22 cellular contexts compared by ENCODE assay signal in the genomic region with DNA sequence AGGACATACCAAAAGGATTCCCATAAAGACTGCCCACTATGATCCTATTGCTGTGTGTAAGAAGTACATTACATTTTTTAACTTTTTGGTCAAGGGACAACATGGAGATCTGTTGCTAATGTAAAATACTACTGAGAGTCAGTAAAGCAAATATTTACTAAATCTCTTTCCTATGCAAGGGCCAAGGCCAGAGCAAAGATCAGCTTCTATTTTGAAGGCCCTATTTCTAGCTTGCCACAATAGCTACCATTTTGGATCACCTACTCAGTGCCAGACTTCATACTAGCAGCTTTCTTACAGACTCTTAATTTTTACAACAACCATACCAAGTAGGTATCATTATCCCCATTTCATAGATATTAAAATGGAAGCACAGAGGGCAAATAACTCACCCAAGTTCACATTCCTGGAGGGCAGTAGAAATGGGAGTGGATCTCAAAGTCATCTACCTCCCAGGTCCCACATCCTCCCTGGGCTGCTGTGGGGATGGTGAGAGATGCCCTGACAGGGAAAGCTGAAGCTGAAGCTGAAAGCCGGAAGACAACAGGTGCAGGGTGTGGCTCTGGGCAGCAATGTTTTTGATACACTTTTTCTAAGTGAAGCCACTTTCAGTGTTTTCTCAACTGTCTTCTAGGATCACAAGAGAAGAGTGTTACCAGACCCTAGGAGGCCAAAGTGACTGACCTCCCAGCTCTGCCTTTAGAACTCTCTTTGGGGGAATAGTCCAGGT.
DNase-seq lines count a peak whose midpoint lies in the region; TF ChIP-seq lines count a peak whose summit lies in the region.
"Had no signal": no experiment of that assay in that cellular context is flagged by ENCODE, and none has a peak within 500 bp of the region (broad histone marks: within the 10 kb centered on the region; RNA-seq: fewer than 3 reads in every experiment).

No MANE protein-coding gene starts in this region.

- no peak overlapping the region for H3K4me3 Mint-ChIP-seq in neural progenitor cell
- H3K4me3 Mint-ChIP-seq: B cell; CD4-positive, alpha-beta memory T cell; CD4-positive, CD25-positive, alpha-beta regulatory T cell; CD8-positive, alpha-beta memory T cell had no signal

- no peak overlapping the region for H3K9ac ChIP-seq in neural progenitor cell
- H3K9ac ChIP-seq: BLaER1 treated with 17β-estradiol and CSF1 and Interleukin-3, amounts not matched to agents 10 nM and 100 nM had no signal

- H3K36me3 Mint-ChIP-seq in neural progenitor cell: peaks cover 4% of the 10 kb centered on the region
- H3K36me3 Mint-ChIP-seq: CD4-positive, alpha-beta memory T cell; CD4-positive, CD25-positive, alpha-beta regulatory T cell; CD8-positive, alpha-beta memory T cell had no signal

- no peak overlapping the region for H3K4me2 ChIP-seq in neural progenitor cell
- H3K4me2 ChIP-seq: A549; BLaER1 treated with 17β-estradiol and CSF1 and Interleukin-3, amounts not matched to agents 10 nM and 100 nM had no signal

- H3K79me2 ChIP-seq in neural progenitor cell (ENCODE audit: low read depth): no peaks in the 10 kb centered on the region

- H3K27me3 ChIP-seq in SJCRH30 (no peaks in the 10 kb centered on the region), neural progenitor cell (no peaks in the 10 kb centered on the region)
- H3K27me3 ChIP-seq: BLaER1 treated with 17β-estradiol and CSF1 and Interleukin-3, amounts not matched to agents 10 nM and 100 nM had no signal

- H3K4me1 ChIP-seq in SJCRH30 (peaks cover 41% of the 10 kb centered on the region), neural progenitor cell (peaks cover 41% of the 10 kb centered on the region)
- H3K4me1 ChIP-seq: A549; BLaER1 treated with 17β-estradiol and CSF1 and Interleukin-3, amounts not matched to agents 10 nM and 100 nM had no signal

- H3K4me3 ChIP-seq in SJCRH30 (no peak overlapping the region), neural progenitor cell (no peak overlapping the region)
- H3K4me3 ChIP-seq: A549; BLaER1 treated with 17β-estradiol and CSF1 and Interleukin-3, amounts not matched to agents 10 nM and 100 nM had no signal

- peaks cover 18% of the 10 kb centered on the region for H3K9me3 Mint-ChIP-seq in neural progenitor cell
- H3K9me3 Mint-ChIP-seq: CD4-positive, alpha-beta memory T cell; CD8-positive, alpha-beta memory T cell had no signal

- H4K20me1 ChIP-seq in neural progenitor cell (ENCODE audit: low read depth): no peaks in the 10 kb centered on the region
- H4K20me1 ChIP-seq: BLaER1 treated with 17β-estradiol and CSF1 and Interleukin-3, amounts not matched to agents 10 nM and 100 nM had no signal

- peak overlapping the region; percentile 98 for H3K27ac Mint-ChIP-seq in neural progenitor cell
- H3K27ac Mint-ChIP-seq: B cell; CD4-positive, alpha-beta memory T cell; CD8-positive, alpha-beta memory T cell had no signal

- H3K27me3 Mint-ChIP-seq in neural progenitor cell (ENCODE audit: insufficient read depth, low read depth): peaks cover 2% of the 10 kb centered on the region
- H3K27me3 Mint-ChIP-seq: CD4-positive, CD25-positive, alpha-beta regulatory T cell had no signal

- no peak for TF ChIP-seq CTCF in neural progenitor cell (IDR thresholded peaks at IDR 0.05)
- TF ChIP-seq CTCF in GM10266 (IDR thresholded peaks at IDR 0.05; ENCODE audit: control insufficient read depth, insufficient read depth, low read depth, missing control alignments): no peak

- DNase-seq in NCI-H748 (lab: John Stamatoyannopoulos, UW; ENCODE audit: unreplicated experiment) (peak; percentile 32), NCI-H748 treated with DMSO at 0.1 percent for 48 hours (lab: John Stamatoyannopoulos, UW) (no peak), SJCRH30 (peak; percentile 54 to 65), neural progenitor cell (ENCODE audit: low spot score) (no peak), GM10266 (ENCODE audit: extremely low spot score) (no peak)
- DNase-seq: AML-193; CD4-positive, alpha-beta memory T cell; CD4-positive, CD25-positive, alpha-beta regulatory T cell; CD8-positive, alpha-beta memory T cell; COR-L47; DMS 273 treated with DMSO at 0.1 percent for 48 hours; DMS153; DMS53; DMS79; DND-41; EL; GDM1 had no signal

- peaks cover 4% of the 10 kb centered on the region; the same call in 1 of the 2 replicates for H3K9me3 ChIP-seq in SJCRH30 (replicated peaks)
- H3K9me3 ChIP-seq in neural progenitor cell (ENCODE audit: low read depth): no peaks in the 10 kb centered on the region
- H3K9me3 ChIP-seq: A549; BLaER1 treated with 17β-estradiol and CSF1 and Interleukin-3, amounts not matched to agents 10 nM and 100 nM had no signal

- H3F3A ChIP-seq in neural progenitor cell (ENCODE audit: low read depth): peaks cover 40% of the 10 kb centered on the region

- H3K27ac ChIP-seq in SJCRH30 (no peak overlapping the region; the same call in 1 of the 2 replicates), neural progenitor cell (no peak overlapping the region)
- H3K27ac ChIP-seq: 22Rv1; A549; BLaER1 treated with 17β-estradiol and CSF1 and Interleukin-3, amounts not matched to agents 10 nM and 100 nM; C4-2B had no signal

- peaks cover 62% of the 10 kb centered on the region for H3K4me1 Mint-ChIP-seq in neural progenitor cell
- H3K4me1 Mint-ChIP-seq: B cell; CD4-positive, alpha-beta memory T cell; CD4-positive, CD25-positive, alpha-beta regulatory T cell; CD8-positive, alpha-beta memory T cell had no signal

- H3K36me3 ChIP-seq in SJCRH30 (no peaks in the 10 kb centered on the region), neural progenitor cell (no peaks in the 10 kb centered on the region)
- H3K36me3 ChIP-seq: BLaER1 treated with 17β-estradiol and CSF1 and Interleukin-3, amounts not matched to agents 10 nM and 100 nM had no signal

- H2AFZ ChIP-seq in neural progenitor cell (replicated peaks): no peak overlapping the region

Comparison
In these comparisons a context has a peak if more than half of its experiments do, and no peak if none do; other contexts are left out.
1. DNase-seq: peak in NCI-H748 (single experiment) and SJCRH30 (2 of 2); none in NCI-H748 treated with DMSO at 0.1 percent for 48 hours (single experiment), neural progenitor cell (single experiment) and GM10266 (single experiment).